Comparison of ENCODE assay signal across 8 cellular contexts in the genomic region with DNA sequence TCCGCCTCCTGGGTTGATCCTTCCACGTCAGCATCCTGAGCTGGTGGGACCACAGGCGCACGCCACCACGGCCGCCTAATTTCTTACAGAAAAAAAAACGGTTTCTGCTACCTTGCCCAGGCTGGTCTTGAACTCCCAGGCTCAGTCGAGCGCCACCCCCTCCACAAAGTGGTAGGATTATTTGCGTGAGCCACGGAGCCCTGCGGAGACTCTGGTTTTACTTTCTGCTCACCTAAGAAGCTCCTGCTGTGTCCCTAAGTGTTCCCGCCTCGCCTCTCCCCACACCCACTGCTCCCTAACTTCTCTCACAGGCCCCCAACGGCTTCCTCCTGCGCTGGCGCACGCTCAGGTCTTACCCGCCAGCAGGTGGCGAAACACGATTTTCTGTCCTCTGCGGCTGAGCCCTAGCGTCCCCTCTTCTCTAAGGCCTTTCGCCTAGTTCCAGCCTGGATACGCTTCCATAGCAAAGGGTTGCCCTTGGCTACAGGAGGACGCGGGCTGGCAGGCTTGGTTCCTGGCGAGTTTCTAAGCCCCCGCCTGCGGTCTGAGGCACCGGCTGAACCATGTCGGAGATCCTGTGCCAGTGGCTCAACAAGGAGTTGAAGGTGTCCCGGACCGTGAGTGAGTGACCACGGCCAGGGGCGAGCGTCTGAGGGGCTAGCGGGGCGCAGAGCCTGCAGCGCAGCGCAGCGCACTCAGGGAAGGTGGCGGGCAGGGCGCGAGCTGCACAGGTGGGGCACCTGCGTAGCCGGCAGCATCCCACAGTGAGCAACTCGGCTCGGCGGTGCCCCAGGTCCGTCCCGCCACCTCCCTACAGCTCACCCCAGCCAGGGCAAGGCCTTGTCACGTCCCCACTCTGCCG. TPM values are rescaled to one million over a fixed set of nuclear protein-coding genes. Genes with fewer than 3 reads are reported as not detected.
DNase-seq lines count a peak whose midpoint lies in the region; ATAC-seq and TF ChIP-seq lines count a peak whose summit lies in the region.

TSS of gene SPEF2 (plus strand) at position 429 of the 862 bp plus-strand sequence. CDS start at position 564, 135 bp downstream.

- peaks cover 24% of the 10 kb centered on the region for H3K4me1 Mint-ChIP-seq in CD14-positive monocyte
- peaks cover 23% of the 10 kb centered on the region for H3K4me1 Mint-ChIP-seq in activated naive CD8-positive, alpha-beta T cell (ENCODE audit: low read depth)

- H3K27me3 Mint-ChIP-seq in CD14-positive monocyte (ENCODE audit: low read depth in 3 of 3): peaks cover 0 to 2% (median 0%) of the 10 kb centered on the region in 3 donors
- no peaks in the 10 kb centered on the region for H3K27me3 Mint-ChIP-seq in activated naive CD8-positive, alpha-beta T cell

- peak within 1 kb of the TSS; percentile 96 to 98 for H3K4me3 Mint-ChIP-seq in CD14-positive monocyte
- peak within 1 kb of the TSS; percentile 93 for H3K4me3 Mint-ChIP-seq in activated naive CD8-positive, alpha-beta T cell

- H3K36me3 ChIP-seq in osteoblast (ENCODE audit: insufficient read depth, low read length) (no peaks in the 10 kb centered on the region), testis (ENCODE audit: low read depth, missing control alignments) (no peaks in the 10 kb centered on the region)

- DNase-seq in CD14-positive monocyte (ENCODE audit: low spot score) (peak; percentile 75), Right ventricle myocardium inferior (ENCODE audit: missing footprints) (peak; percentile 87), osteoblast (ENCODE audit: insufficient read length, low spot score, missing footprints) (peak; percentile 85), testis (peak; percentile 92)

- intact Hi-C loops in CD14-positive monocyte (cut with micrococcal nuclease): no loop called here
- intact Hi-C loops in Right ventricle myocardium inferior (cut with DNase I): loop anchor here (5.0 kb wide), 1 partner anchor 310 kb away; no protein-coding TSS in a partner anchor
- intact Hi-C loops in testis (cut with DNase I; ENCODE audit: low total_unique reads): loop anchor here (10.0 kb wide), 1 partner anchor 307 kb away; no protein-coding TSS in a partner anchor

- no peaks in the 10 kb centered on the region for H3K36me3 Mint-ChIP-seq in CD14-positive monocyte
- H3K36me3 Mint-ChIP-seq in activated naive CD8-positive, alpha-beta T cell: peaks cover 9% of the 10 kb centered on the region

- TF ChIP-seq POLR2A in testis (IDR thresholded peaks at IDR 0.05): no peak

- H3K4me2 ChIP-seq in osteoblast (ENCODE audit: insufficient read depth, low read length): peak within 1 kb of the TSS; percentile 85

- H3K9me3 Mint-ChIP-seq in CD14-positive monocyte: peaks cover 5 to 24% (median 19%) of the 10 kb centered on the region in 7 donors
- no peaks in the 10 kb centered on the region for H3K9me3 Mint-ChIP-seq in activated naive CD8-positive, alpha-beta T cell (ENCODE audit: low read depth)

- ATAC-seq in GM19468 (IDR thresholded peaks at IDR 0.05; ENCODE audit: extremely low read depth, unreplicated experiment) (peak; percentile 79), SK-N-SH treated with all-trans-retinoic acid at 6 μM for 48 hours (peak; percentile 100), Right ventricle myocardium inferior (peak; percentile 99)

- H3K27ac ChIP-seq in osteoblast (ENCODE audit: low read depth, low read length) (peak within 1 kb of the TSS; percentile 68), testis (peak within 1 kb of the TSS in 1 of 2 donors; percentile 39)

- peak within 1 kb of the TSS; percentile 95 for H2AFZ ChIP-seq in osteoblast (ENCODE audit: low read length)

- no peaks in the 10 kb centered on the region for H4K20me1 ChIP-seq in osteoblast (ENCODE audit: insufficient read depth, low read length)

- H3K4me3 ChIP-seq in osteoblast (ENCODE audit: insufficient read depth, low read length): peak within 1 kb of the TSS; percentile 94
- peak within 1 kb of the TSS; percentile 59 to 90 for H3K4me3 ChIP-seq in testis

- peaks cover 5% of the 10 kb centered on the region for H3K79me2 ChIP-seq in osteoblast (ENCODE audit: insufficient read depth, low read length)

- H3K27me3 ChIP-seq in osteoblast (ENCODE audit: insufficient read depth, low read length) (no peaks in the 10 kb centered on the region), testis (no peaks in the 10 kb centered on the region)

- TF ChIP-seq EP300 in Ishikawa (IDR thresholded peaks at IDR 0.05; ENCODE audit: borderline replicate concordance): peak; percentile 21; the same call in 1 of the 2 replicates

- peaks cover 9% of the 10 kb centered on the region for H3K4me1 ChIP-seq in osteoblast (ENCODE audit: insufficient read depth, low read length)
- no peaks in the 10 kb centered on the region for H3K4me1 ChIP-seq in testis

- peak; percentile 55 for TF ChIP-seq RAD21 in Ishikawa (IDR thresholded peaks at IDR 0.05; ENCODE audit: low read depth)

- 2 to 3% methylated on average over 44 to 54 of the region's 54 CpGs for WGBS in testis, 2 donors

- H3K27ac Mint-ChIP-seq in CD14-positive monocyte: peak within 1 kb of the TSS; percentile 83 to 93 (median 87)
- H3K27ac Mint-ChIP-seq in activated naive CD8-positive, alpha-beta T cell: peak within 1 kb of the TSS; percentile 92

- TF ChIP-seq CTCF in CD14-positive monocyte (IDR thresholded peaks at IDR 0.05): peak; percentile 81
- TF ChIP-seq CTCF in osteoblast (IDR thresholded peaks at IDR 0.05; ENCODE audit: extremely low read depth, low read depth, low read length): peak; percentile 85
- TF ChIP-seq CTCF in testis (IDR thresholded peaks at IDR 0.05): peak; percentile 63 to 71 (median 64)

- H3K9me3 ChIP-seq in osteoblast (ENCODE audit: low read depth, low read length) (no peaks in the 10 kb centered on the region), testis (no peaks in the 10 kb centered on the region)

TF ChIP-seq in Ishikawa, 13 proteins besides CTCF, POLR2A, EP300 and RAD21 (continues in another document):
- TF ChIP-seq EGR1 (IDR thresholded peaks at IDR 0.05): 0 out of 2 replicates have a peak, but pooled peaks have one; percentile 31
- TF ChIP-seq ZBTB7A (IDR thresholded peaks at IDR 0.05; ENCODE audit: low read depth): no peak; the same call in 1 of the 2 replicates
- TF ChIP-seq FOXM1 (IDR thresholded peaks at IDR 0.05; ENCODE audit: borderline replicate concordance, low read depth): no peak
- TF ChIP-seq NFIC (IDR thresholded peaks at IDR 0.05): peak; percentile 36; the same call in 1 of the 2 replicates
- TF ChIP-seq TCF12 (IDR thresholded peaks at IDR 0.05; ENCODE audit: low read depth): peak; percentile 49; the same call in 1 of the 2 replicates
- 0 out of 2 replicates have a peak, but pooled peaks have one; percentile 48 for TF ChIP-seq TAF1 (IDR thresholded peaks at IDR 0.05; ENCODE audit: low read depth)
- TF ChIP-seq, protein P1, sequence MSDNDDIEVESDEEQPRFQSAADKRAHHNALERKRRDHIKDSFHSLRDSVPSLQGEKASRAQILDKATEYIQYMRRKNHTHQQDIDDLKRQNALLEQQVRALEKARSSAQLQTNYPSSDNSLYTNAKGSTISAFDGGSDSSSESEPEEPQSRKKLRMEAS (IDR thresholded peaks at IDR 0.05): no peak
- no peak for TF ChIP-seq CREB1 (IDR thresholded peaks at IDR 0.05; ENCODE audit: low read depth)

TF ChIP-seq in SK-N-SH treated with all-trans-retinoic acid at 6 μM for 48 hours, 23 proteins besides CTCF, POLR2A, EP300 and RAD21:
- TF ChIP-seq ZNF565 (CRISPR knock-in tag; conservative IDR thresholded peaks at IDR 0.05; ENCODE audit: low read depth): no peak
- TF ChIP-seq ZNF8 (CRISPR knock-in tag; IDR thresholded peaks at IDR 0.05): no peak
- TF ChIP-seq BACH2 (CRISPR knock-in tag; IDR thresholded peaks at IDR 0.05; ENCODE audit: borderline replicate concordance): no peak
- no peak for TF ChIP-seq CREB5 (CRISPR knock-in tag; IDR thresholded peaks at IDR 0.05; ENCODE audit: low read depth)
- TF ChIP-seq, protein P2, sequence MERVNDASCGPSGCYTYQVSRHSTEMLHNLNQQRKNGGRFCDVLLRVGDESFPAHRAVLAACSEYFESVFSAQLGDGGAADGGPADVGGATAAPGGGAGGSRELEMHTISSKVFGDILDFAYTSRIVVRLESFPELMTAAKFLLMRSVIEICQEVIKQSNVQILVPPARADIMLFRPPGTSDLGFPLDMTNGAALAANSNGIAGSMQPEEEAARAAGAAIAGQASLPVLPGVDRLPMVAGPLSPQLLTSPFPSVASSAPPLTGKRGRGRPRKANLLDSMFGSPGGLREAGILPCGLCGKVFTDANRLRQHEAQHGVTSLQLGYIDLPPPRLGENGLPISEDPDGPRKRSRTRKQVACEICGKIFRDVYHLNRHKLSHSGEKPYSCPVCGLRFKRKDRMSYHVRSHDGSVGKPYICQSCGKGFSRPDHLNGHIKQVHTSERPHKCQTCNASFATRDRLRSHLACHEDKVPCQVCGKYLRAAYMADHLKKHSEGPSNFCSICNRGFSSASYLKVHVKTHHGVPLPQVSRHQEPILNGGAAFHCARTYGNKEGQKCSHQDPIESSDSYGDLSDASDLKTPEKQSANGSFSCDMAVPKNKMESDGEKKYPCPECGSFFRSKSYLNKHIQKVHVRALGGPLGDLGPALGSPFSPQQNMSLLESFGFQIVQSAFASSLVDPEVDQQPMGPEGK (CRISPR knock-in tag; IDR thresholded peaks at IDR 0.05; ENCODE audit: borderline replicate concordance): no peak
- no peak for TF ChIP-seq TCF4 (CRISPR knock-in tag; IDR thresholded peaks at IDR 0.05; ENCODE audit: borderline replicate concordance)
- no peak for TF ChIP-seq ZC3H10 (CRISPR knock-in tag; IDR thresholded peaks at IDR 0.05)
- TF ChIP-seq ESRRG (CRISPR knock-in tag; IDR thresholded peaks at IDR 0.05): no peak
- TF ChIP-seq CSDC2 (CRISPR knock-in tag; IDR thresholded peaks at IDR 0.05): no peak
- no peak for TF ChIP-seq ZFP30 (CRISPR knock-in tag; IDR thresholded peaks at IDR 0.05)
- no peak for TF ChIP-seq PPARA (CRISPR knock-in tag; IDR thresholded peaks at IDR 0.05; ENCODE audit: borderline replicate concordance)
- TF ChIP-seq ARNTL (CRISPR knock-in tag; IDR thresholded peaks at IDR 0.05; ENCODE audit: borderline replicate concordance, low read depth): no peak
- TF ChIP-seq SNAI2 (CRISPR knock-in tag; IDR thresholded peaks at IDR 0.05): no peak

RNA-seq across cellular contexts. Expression of gene SPEF2, which starts in this region (rescaled TPM):
- polyA plus RNA-seq in CD14-positive monocyte (under 1 TPM; 0.46 to 0.48 TPM), testis (ENCODE audit: insufficient read depth, low read depth, low replicate concordance) (15.9 TPM)
- total RNA-seq in Right ventricle myocardium inferior (1.1 TPM), osteoblast (7.2 and 12.7 TPM in 2 replicates), testis (10 to 100 TPM; 17.8 to 22.7 TPM)

Comparison
In these comparisons a context has a peak if more than half of its experiments do, and no peak if none do; other contexts are left out.
1. RNA of gene SPEF2 (polyA plus RNA-seq): 15.9 TPM in testis (single experiment); 0.46 to 0.48 TPM in CD14-positive monocyte; every median in the first group is over 10 times any median in the second.
2. Peak in DNase-seq in CD14-positive monocyte; RNA of the gene not detected or under 1 TPM.
3. intact Hi-C loops: an anchor here in Right ventricle myocardium inferior (5.0 kb wide) and testis (10.0 kb wide); none called in CD14-positive monocyte.
4. Peak in every context shown above with its lines, with median percentiles within 50 percentile points of each other: DNase-seq, CTCF ChIP-seq and ATAC-seq.